ENCODE assay signal across 13 cellular contexts in genomic region chr1:210264521-210265380, GRCh38. TPM values are rescaled to one million over a fixed set of nuclear protein-coding genes. Genes with fewer than 3 reads are reported as not detected.
DNase-seq lines count a peak whose midpoint lies in the region; ATAC-seq and TF ChIP-seq lines count a peak whose summit lies in the region.
"Had no signal": no experiment of that assay in that cellular context is flagged by ENCODE, and none has a peak within 500 bp of the region (broad histone marks: within the 10 kb centered on the region; RNA-seq: fewer than 3 reads in every experiment).

No MANE protein-coding gene starts in this region.

- H3K56ac ChIP-seq in mesendoderm (ENCODE audit: low read length): peak overlapping the region; percentile 9

- H3K9ac ChIP-seq in mesendoderm (ENCODE audit: low read length): no peak overlapping the region

- no peaks in the 10 kb centered on the region for H3K9me3 ChIP-seq in HEK293 (ENCODE audit: control insufficient read depth, insufficient read depth, low read depth, low read length)
- H3K9me3 ChIP-seq: thoracic aorta had no signal

- H3K18ac ChIP-seq in mesendoderm (ENCODE audit: low read length): no peak overlapping the region

- DNase-seq in Ammon's horn (ENCODE audit: low spot score) (peak; percentile 21), astrocyte of the hippocampus (ENCODE audit: low read depth, low spot score) (peak; percentile 12), mesendoderm (peak; percentile 76), NOMO-1 treated with DMSO at 0.1 percent for 48 hours (lab: John Stamatoyannopoulos, UW; ENCODE audit: unreplicated experiment) (no peak), hypothalamus (lab: John Stamatoyannopoulos, UW) (no peak), GM10248 (ENCODE audit: extremely low spot score) (no peak)
- DNase-seq: activated gamma-delta T cell treated with Interleukin-2 at 50 U/mL for 16 hours, foreskin melanocyte, NCI-H446, retina had no signal

- no CpG with 5 or more reads among the region's 9 CpGs for WGBS in mesendoderm (ENCODE audit: extremely low coverage, insufficient coverage, low lambda C conversion rate)

- no peak overlapping the region for H4K5ac ChIP-seq in mesendoderm (ENCODE audit: low read length)

- no peak overlapping the region for H2BK15ac ChIP-seq in mesendoderm (replicated peaks; ENCODE audit: low read depth)

- no peak for ATAC-seq in GM18498 (IDR thresholded peaks at IDR 0.05; ENCODE audit: unreplicated experiment)

- H3K36me3 ChIP-seq in HEK293 (ENCODE audit: control insufficient read depth in 2 of 2, insufficient read depth in 1 of 2, low read length in 2 of 2) (no peaks in the 10 kb centered on the region), mesendoderm (ENCODE audit: control insufficient read depth, insufficient read depth, low read length) (no peaks in the 10 kb centered on the region)
- H3K36me3 ChIP-seq: thoracic aorta had no signal

- H3K4me2 ChIP-seq in mesendoderm (ENCODE audit: low read length): no peak overlapping the region

- H3K23ac ChIP-seq in mesendoderm (ENCODE audit: low read length): no peak overlapping the region

- TF ChIP-seq CTCF in HEK293 (tag by site-specific recombination; IDR thresholded peaks at IDR 0.05): 0 out of 2 replicates have a peak, but pooled peaks have one; percentile 51
- TF ChIP-seq CTCF in GM10248 (IDR thresholded peaks at IDR 0.05; ENCODE audit: control extremely low read depth, extremely low read depth, low read depth, missing control alignments): no peak

- no peak overlapping the region for H3K4me3 ChIP-seq in HEK293 (ENCODE audit: low read depth, low read length)
- no peak overlapping the region for H3K4me3 ChIP-seq in mesendoderm (ENCODE audit: low read length)
- H3K4me3 ChIP-seq: thoracic aorta had no signal

- no peak overlapping the region for H2BK5ac ChIP-seq in mesendoderm (ENCODE audit: low read length)

- H3K4me1 ChIP-seq in HEK293 (ENCODE audit: control insufficient read depth, insufficient read depth, low read length) (peaks cover 16% of the 10 kb centered on the region), mesendoderm (ENCODE audit: control insufficient read depth, low read depth, low read length) (peaks cover 4% of the 10 kb centered on the region)

- H3K4ac ChIP-seq in mesendoderm (ENCODE audit: low read depth, low read length): no peak overlapping the region

- no peaks in the 10 kb centered on the region for H3K79me2 ChIP-seq in mesendoderm (ENCODE audit: control insufficient read depth, insufficient read depth, low read length)

- H3K27me3 ChIP-seq in mesendoderm (ENCODE audit: insufficient read depth, low read length, poor library complexity): no peaks in the 10 kb centered on the region

- no peak overlapping the region for H4K8ac ChIP-seq in mesendoderm (ENCODE audit: low read depth, low read length)

- H3K27ac ChIP-seq in HEK293 (ENCODE audit: extremely low read depth, low read depth, low read length) (no peak overlapping the region), mesendoderm (ENCODE audit: low read depth, low read length) (no peak overlapping the region)

- CTCF ChIA-PET in HEK293 (lab: Yijun Ruan, JAX) (interaction anchor here (0.5 to 3.9 kb wide), 26 partner anchors 9 to 1735 kb away, joined by 3 to 43 read pairs (median 4); no protein-coding TSS in a partner anchor), GM10248 (lab: Yijun Ruan, JAX) (interaction anchor here (0.8 kb wide), 1 partner anchor 20 kb away, joined by 3 read pairs; no protein-coding TSS in a partner anchor)

- H3K79me1 ChIP-seq in mesendoderm (ENCODE audit: low read length): no peaks in the 10 kb centered on the region

- H2BK120ac ChIP-seq in mesendoderm (ENCODE audit: low read depth, low read length): no peak overlapping the region

- H2AK5ac ChIP-seq in mesendoderm (ENCODE audit: low read length): no peak overlapping the region

- POLR2A ChIA-PET in HEK293 (lab: Yijun Ruan, JAX) (interaction anchor here (0.7 to 1.5 kb wide), 6 partner anchors 11 to 49 kb away, joined by 3 to 8 read pairs (median 4); no protein-coding TSS in a partner anchor), GM10248 (lab: Yijun Ruan, JAX) (no interaction called here)

TF ChIP-seq in HEK293, 187 proteins besides CTCF, POLR2A, EP300 and RAD21:
- TF ChIP-seq ZNF341 (tag by site-specific recombination; IDR thresholded peaks at IDR 0.05; ENCODE audit: low read depth) (no peak), ZBTB17 (tag by site-specific recombination; IDR thresholded peaks at IDR 0.05) (peak; percentile 84), ZBTB8A (tag by site-specific recombination; IDR thresholded peaks at IDR 0.05) (no peak), MZF1 (tag by site-specific recombination; IDR thresholded peaks at IDR 0.05; ENCODE audit: borderline replicate concordance) (0 out of 2 replicates have a peak, but pooled peaks have one; percentile 30)
- TF ChIP-seq, protein P1, sequence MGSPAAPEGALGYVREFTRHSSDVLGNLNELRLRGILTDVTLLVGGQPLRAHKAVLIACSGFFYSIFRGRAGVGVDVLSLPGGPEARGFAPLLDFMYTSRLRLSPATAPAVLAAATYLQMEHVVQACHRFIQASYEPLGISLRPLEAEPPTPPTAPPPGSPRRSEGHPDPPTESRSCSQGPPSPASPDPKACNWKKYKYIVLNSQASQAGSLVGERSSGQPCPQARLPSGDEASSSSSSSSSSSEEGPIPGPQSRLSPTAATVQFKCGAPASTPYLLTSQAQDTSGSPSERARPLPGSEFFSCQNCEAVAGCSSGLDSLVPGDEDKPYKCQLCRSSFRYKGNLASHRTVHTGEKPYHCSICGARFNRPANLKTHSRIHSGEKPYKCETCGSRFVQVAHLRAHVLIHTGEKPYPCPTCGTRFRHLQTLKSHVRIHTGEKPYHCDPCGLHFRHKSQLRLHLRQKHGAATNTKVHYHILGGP (tag by site-specific recombination; IDR thresholded peaks at IDR 0.05): peak; percentile 58

RNA-seq across cellular contexts. Expression of gene SERTAD4, which starts 32.2 kb away (rescaled TPM):
- polyA plus RNA-seq in mesendoderm (2013, experiment 1 of 2): 24.6 TPM
- 23.7 TPM for polyA plus RNA-seq in mesendoderm (2013, experiment 2 of 2)

Comparison
In these comparisons a context has a peak if more than half of its experiments do, and no peak if none do; other contexts are left out.
1. DNase-seq: peak in Ammon's horn (single experiment), astrocyte of the hippocampus (single experiment) and mesendoderm (single experiment); none in NOMO-1 treated with DMSO at 0.1 percent for 48 hours (single experiment), hypothalamus (0 of 51) and GM10248 (single experiment).